In the genomic region with DNA sequence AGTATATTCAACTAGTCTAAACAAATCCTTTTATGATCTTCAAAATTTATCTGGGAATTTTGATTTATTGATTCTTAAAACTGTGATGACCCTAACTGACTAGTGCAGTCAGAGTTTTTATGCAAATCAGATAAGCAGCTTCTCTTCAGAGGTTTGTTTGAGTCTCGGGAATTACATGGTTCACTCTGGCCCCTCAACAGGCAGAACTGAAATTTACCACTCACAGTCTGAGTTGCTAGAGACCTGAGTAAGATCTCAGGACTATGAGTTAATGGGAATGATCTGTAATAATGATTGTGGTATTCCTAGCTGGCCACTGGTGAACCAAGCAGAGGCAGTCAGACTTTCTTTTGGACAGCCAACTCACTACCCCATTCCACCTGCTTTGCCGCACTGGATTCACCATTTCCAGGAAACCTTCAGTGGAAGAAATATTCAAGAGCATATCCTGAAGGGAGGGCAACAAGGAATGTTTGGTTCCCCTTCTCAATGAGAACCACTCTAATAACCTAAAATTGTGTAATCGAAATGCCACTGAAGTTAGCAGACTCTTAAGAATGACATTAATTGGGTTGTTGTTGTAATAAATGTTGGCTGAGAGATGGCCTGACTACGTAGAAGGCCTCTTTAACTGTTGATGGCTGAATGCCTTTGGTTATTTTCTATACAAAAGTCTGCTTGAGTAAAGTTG, we compare ENCODE assay signal across 24 cellular contexts. TPM values are rescaled to one million over a fixed set of nuclear protein-coding genes. Genes with fewer than 3 reads are reported as not detected.
DNase-seq lines count a peak whose midpoint lies in the region; ATAC-seq and TF ChIP-seq lines count a peak whose summit lies in the region.
"Had no signal": no experiment of that assay in that cellular context is flagged by ENCODE, and none has a peak within 500 bp of the region (broad histone marks: within the 10 kb centered on the region; RNA-seq: fewer than 3 reads in every experiment).

No MANE protein-coding gene starts in this region.

- intact Hi-C loops in left lung (cut with DNase I), result loop anchor here in 1 of 2 donors (10.0 kb wide), 1 partner anchor 51 kb away; no protein-coding TSS in a partner anchor

- POLR2A ChIA-PET in GM10248 (lab: Yijun Ruan, JAX), result no interaction called here

- H3K4me3 ChIP-seq in left lung (no peak overlapping the region), smooth muscle cell (no peak overlapping the region)
- H3K4me3 ChIP-seq: cardiac muscle cell, vagina had no signal

- H3K36me3 ChIP-seq in left lung, result no peaks in the 10 kb centered on the region
- no peaks in the 10 kb centered on the region for H3K36me3 ChIP-seq in smooth muscle cell (ENCODE audit: low read depth)
- H3K36me3 ChIP-seq: cardiac muscle cell, vagina had no signal

- H2AFZ ChIP-seq in smooth muscle cell (ENCODE audit: low read depth), result no peak overlapping the region

- H3K27me3 ChIP-seq in left lung, result no peaks in the 10 kb centered on the region
- no peaks in the 10 kb centered on the region for H3K27me3 ChIP-seq in smooth muscle cell (ENCODE audit: low read depth)
- H3K27me3 ChIP-seq: cardiac muscle cell, vagina had no signal

- WGBS in smooth muscle cell (ENCODE audit: low lambda C conversion rate), result 75% methylated on average over 4 of the region's 4 CpGs

- H3F3A ChIP-seq in smooth muscle cell (ENCODE audit: low read depth), result peaks cover 6% of the 10 kb centered on the region

- H3K9me3 ChIP-seq in left lung (no peaks in the 10 kb centered on the region), smooth muscle cell (replicated peaks; ENCODE audit: low read depth) (no peaks in the 10 kb centered on the region)
- H3K9me3 ChIP-seq: vagina had no signal

- ATAC-seq in GM21786 (IDR thresholded peaks at IDR 0.05; ENCODE audit: unreplicated experiment) (peak; percentile 50), SK-N-SH treated with all-trans-retinoic acid at 6 μM for 48 hours (peak; percentile 65), left lung (peak; percentile 72), HG03108 (IDR thresholded peaks at IDR 0.05; ENCODE audit: unreplicated experiment) (no peak)
- ATAC-seq: activated CD8-positive, alpha-beta memory T cell treated with anti-CD3 and anti-CD28 coated beads, Interleukin-2, amount 10 ng/mL, durations not matched to agents 7 days and 5 days; naive thymus-derived CD4-positive, alpha-beta T cell had no signal

- H3K4me2 ChIP-seq in smooth muscle cell, result no peak overlapping the region

- H3K4me1 ChIP-seq in left lung, result peaks cover 7 to 19% of the 10 kb centered on the region in 2 donors
- H3K4me1 ChIP-seq in smooth muscle cell (ENCODE audit: low read depth), result no peaks in the 10 kb centered on the region
- H3K4me1 ChIP-seq: vagina had no signal

- no peak overlapping the region for H3K9ac ChIP-seq in smooth muscle cell (ENCODE audit: low read depth)

- no peaks in the 10 kb centered on the region for H3K79me2 ChIP-seq in smooth muscle cell (ENCODE audit: low read depth)

- H4K20me1 ChIP-seq in smooth muscle cell (ENCODE audit: low read depth), result no peaks in the 10 kb centered on the region

- H3K27ac ChIP-seq in left lung, result peak overlapping the region; percentile 9 to 47
- no peak overlapping the region for H3K27ac ChIP-seq in smooth muscle cell (ENCODE audit: low read depth)
- H3K27ac ChIP-seq: cardiac muscle cell, vagina had no signal

- DNase-seq in left lung (no peak), GM10248 (ENCODE audit: extremely low spot score) (no peak), SW480 (ENCODE audit: low spot score) (no peak), smooth muscle cell (lab: John Stamatoyannopoulos, UW; ENCODE audit: unreplicated experiment) (no peak)
- DNase-seq: activated CD4-positive, alpha-beta T cell treated with anti-CD3 and anti-CD28 coated beads, Interleukin-2, amount 10 ng/mL, durations not matched to agents 7 days and 5 days; activated CD8-positive, alpha-beta memory T cell treated with anti-CD3 and anti-CD28 coated beads, Interleukin-2, amount 10 ng/mL, durations not matched to agents 7 days and 5 days; activated naive CD4-positive, alpha-beta T cell treated with anti-CD3 and anti-CD28 coated beads, Interleukin-2, amount 10 ng/mL, durations not matched to agents 7 days and 5 days; anterior cingulate cortex; CD4-positive, alpha-beta memory T cell; DMS 273 treated with DMSO at 0.1 percent for 48 hours; Kasumi-1; left cardiac atrium; MV-4-11; naive thymus-derived CD4-positive, alpha-beta T cell; NCI-H524; NK-92 treated with Interleukin-12 subunit alpha and Interleukin-12 subunit beta, amount 100 ng/mL, for 24 hours; stimulated activated CD4-positive, alpha-beta T cell treated with anti-CD3 and anti-CD28 coated beads, Interleukin-4, amount 100 ng/mL, for 1 hour; stimulated activated naive B cell treated with anti-CD40 and anti-IgM and Interleukin-4, amounts not matched to agents 10 μg/mL and 1 μg/mL and 100 μg/mL, for 72 hours; T-helper 2 cell had no signal

- CTCF ChIA-PET in GM10248 (lab: Yijun Ruan, JAX), result interaction anchor here (0.8 to 13.5 kb wide), 3 partner anchors 9 to 53 kb away, joined by 4 to 404 read pairs (median 4); no protein-coding TSS in a partner anchor

- TF ChIP-seq CTCF in left lung (IDR thresholded peaks at IDR 0.05), result no peak
- no peak for TF ChIP-seq CTCF in GM10248 (IDR thresholded peaks at IDR 0.05; ENCODE audit: control extremely low read depth, extremely low read depth, low read depth, missing control alignments)
- no peak for TF ChIP-seq CTCF in smooth muscle cell (IDR thresholded peaks at IDR 0.05; ENCODE audit: borderline replicate concordance, insufficient read depth, poor library complexity, severe bottlenecking)

TF ChIP-seq in SK-N-SH treated with all-trans-retinoic acid at 6 μM for 48 hours, 23 proteins besides CTCF, POLR2A, EP300 and RAD21:
- TF ChIP-seq ZFP3 (CRISPR knock-in tag; IDR thresholded peaks at IDR 0.05) (no peak), ISL1 (CRISPR knock-in tag; IDR thresholded peaks at IDR 0.05) (peak; percentile 66)
TF ChIP-seq in SK-N-SH treated with all-trans-retinoic acid at 6 μM for 48 hours: peak in this region for 1.

RNA-seq across cellular contexts. Expression of gene DNAJC13, which starts 11.5 kb away (rescaled TPM):
- total RNA-seq in left lung (10 to 100 TPM; 41.2 to 54.6 TPM), smooth muscle cell (47.9 and 69.3 TPM in 2 replicates)
- polyA plus RNA-seq in smooth muscle cell, result 11.1 and 12.7 TPM in 2 replicates
